ENCODE assay signal across 11 cellular contexts in the genomic region with DNA sequence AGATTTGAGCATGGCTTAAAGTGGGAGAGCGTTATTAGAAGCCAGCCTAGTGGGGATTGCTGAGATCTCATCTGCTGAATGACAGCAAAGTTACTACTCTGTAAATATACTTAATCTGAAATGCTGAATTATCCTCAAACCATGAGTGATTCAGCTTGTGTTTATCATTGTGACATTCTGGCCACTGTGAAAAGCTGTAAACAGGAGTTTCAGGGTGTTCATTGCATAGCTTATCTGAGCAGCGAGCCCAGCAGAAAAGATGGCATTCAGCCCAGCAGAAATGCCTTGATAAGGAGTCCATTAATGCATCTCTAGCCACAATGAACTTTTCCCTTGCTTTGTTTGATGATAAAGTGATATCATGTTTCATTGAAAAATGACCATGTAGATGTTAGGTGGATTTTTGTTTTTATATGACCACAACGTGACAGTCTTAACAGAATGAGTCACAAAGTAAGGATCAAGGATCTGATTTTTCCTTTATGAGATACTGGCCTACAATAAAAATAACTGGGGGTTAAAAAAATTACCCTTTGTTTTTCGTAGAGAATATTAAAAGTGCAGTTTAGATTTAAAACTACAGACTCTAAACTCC. TPM values are rescaled to one million over a fixed set of nuclear protein-coding genes. Genes with fewer than 3 reads are reported as not detected.
DNase-seq lines count a peak whose midpoint lies in the region; ATAC-seq and TF ChIP-seq lines count a peak whose summit lies in the region.
"Had no signal": no experiment of that assay in that cellular context is flagged by ENCODE, and none has a peak within 500 bp of the region (broad histone marks: within the 10 kb centered on the region; RNA-seq: fewer than 3 reads in every experiment).

No MANE protein-coding gene starts in this region.

- no peaks in the 10 kb centered on the region for H3K36me3 ChIP-seq in BJ (ENCODE audit: control insufficient read depth, insufficient read depth, low read length)
- H3K36me3 ChIP-seq: cardiac muscle cell had no signal

- no peak overlapping the region for H3K4me3 ChIP-seq in BJ (ENCODE audit: low read depth, low read length)
- no peak overlapping the region for H3K4me3 ChIP-seq in astrocyte of the spinal cord (ENCODE audit: low read depth, low read length)
- H3K4me3 ChIP-seq: cardiac muscle cell had no signal

- peaks cover 2% of the 10 kb centered on the region; the same call in 1 of the 2 replicates for H3K27me3 ChIP-seq in BJ (ENCODE audit: control insufficient read depth, insufficient read depth, low read length)
- H3K27me3 ChIP-seq: cardiac muscle cell had no signal

- in situ Hi-C loops in astrocyte of the spinal cord (cut with HindIII; ENCODE audit: low sequenced_read_pairs) = no loop called here

- ATAC-seq in GM21360 (IDR thresholded peaks at IDR 0.05; ENCODE audit: unreplicated experiment) = no peak

- CTCF ChIA-PET in BJ (lab: Yijun Ruan, JAX) = interaction anchor here (0.8 to 2.9 kb wide), 3 partner anchors 9 to 18 kb away, joined by 4 to 11 read pairs (median 5); no protein-coding TSS in a partner anchor

- DNase-seq in BJ (ENCODE audit: low read depth) (peak; percentile 71), LoVo (ENCODE audit: low spot score) (peak; percentile 97), astrocyte of the spinal cord (ENCODE audit: low read depth, low spot score) (peak; percentile 89), mucosa of gallbladder (ENCODE audit: low spot score) (peak; percentile 64), NCI-H524 treated with DMSO at 0.1 percent for 48 hours (lab: John Stamatoyannopoulos, UW) (no peak), NCI-H446 treated with DMSO at 0.1 percent for 48 hours (lab: John Stamatoyannopoulos, UW) (no peak)
- no peak for DNase-seq in activated CD8-positive, alpha-beta memory T cell treated with anti-CD3 and anti-CD28 coated beads, Interleukin-2, amount 50 U/mL, for 4 hours
- DNase-seq: GF-D8, retina had no signal

- TF ChIP-seq CTCF in BJ (IDR thresholded peaks at IDR 0.05; ENCODE audit: insufficient read depth, low read depth, low read length) (no peak), astrocyte of the spinal cord (IDR thresholded peaks at IDR 0.05; ENCODE audit: low read depth, low read length) (no peak)

- POLR2A ChIA-PET in BJ (lab: Charles Lee) = no interaction called here

RNA-seq across cellular contexts. Expression of a gene that starts 7.8 kb away (rescaled TPM):
- 93.2 and 108 TPM in 2 replicates for polyA plus RNA-seq in BJ (2011; rRNA removed)
- polyA minus RNA-seq in BJ (2011; rRNA and poly(A)+ RNA removed) = 44.0 and 58.5 TPM in 2 replicates
- 96.7 TPM for total RNA-seq in mucosa of gallbladder

Comparison
In these comparisons a context has a peak if more than half of its experiments do, and no peak if none do; other contexts are left out.
1. DNase-seq: peak in BJ (single experiment), LoVo (single experiment), astrocyte of the spinal cord (single experiment) and mucosa of gallbladder (single experiment); none in NCI-H524 treated with DMSO at 0.1 percent for 48 hours (single experiment), activated CD8-positive, alpha-beta memory T cell treated with anti-CD3 and anti-CD28 coated beads, Interleukin-2, amount 50 U/mL, for 4 hours (single experiment) and NCI-H446 treated with DMSO at 0.1 percent for 48 hours (single experiment).